1 cellular context compared by ENCODE assay signal in genomic region chr6:168052291-168052891, GRCh38.
TF ChIP-seq lines count a peak whose summit lies in the region.

No MANE protein-coding gene starts in this region.

TF ChIP-seq in Ishikawa, 13 proteins besides CTCF, POLR2A, EP300 and RAD21 (continued from another document):
- TF ChIP-seq REST (IDR thresholded peaks at IDR 0.05; ENCODE audit: low read depth) (no peak), USF1 (IDR thresholded peaks at IDR 0.05) (peak; percentile 81), TCF12 (IDR thresholded peaks at IDR 0.05; ENCODE audit: low read depth) (peak; percentile 38; the same call in 1 of the 2 replicates), YY1 (IDR thresholded peaks at IDR 0.05; ENCODE audit: low read depth) (0 out of 2 replicates have a peak, but pooled peaks have one; percentile 4)
